Comparison of ENCODE assay signal across 13 cellular contexts in genomic region chr21:44352253-44352860, GRCh38. TPM values are rescaled to one million over a fixed set of nuclear protein-coding genes. Genes with fewer than 3 reads are reported as not detected.
DNase-seq lines count a peak whose midpoint lies in the region; ATAC-seq and TF ChIP-seq lines count a peak whose summit lies in the region.
"Had no signal": no experiment of that assay in that cellular context is flagged by ENCODE, and none has a peak within 500 bp of the region (broad histone marks: within the 10 kb centered on the region; RNA-seq: fewer than 3 reads in every experiment).

No MANE protein-coding gene starts in this region.

- DNase-seq in activated T-cell treated with anti-CD3 and anti-CD28 coated beads, Interleukin-2, amount 50 U/mL, for 72 hours: no peak
- DNase-seq in activated T-cell treated with anti-CD3 and anti-CD28 coated beads, Interleukin-2, amount 50 U/mL, for 4 hours: no peak
- no peak for DNase-seq in Peyer's patch
- no peak for DNase-seq in cerebellar nuclear complex (lab: John Stamatoyannopoulos, UW)
- no peak for DNase-seq in NCI-H510A treated with DMSO at 0.1 percent for 48 hours (lab: John Stamatoyannopoulos, UW)
- DNase-seq: esophagus squamous epithelium, mesendoderm, NCI-H1105 had no signal

- H3K9me3 ChIP-seq in Peyer's patch: no peaks in the 10 kb centered on the region
- H3K9me3 ChIP-seq: esophagus squamous epithelium, uterus had no signal

- peaks cover 0 to 16% of the 10 kb centered on the region in 2 donors for H3K27me3 ChIP-seq in Peyer's patch
- peaks cover 17% of the 10 kb centered on the region for H3K27me3 ChIP-seq in layer of hippocampus (ENCODE audit: control insufficient read depth, insufficient read depth, low read length)

- peak overlapping the region in 3 of 4 donors; percentile 12 to 77 (median 39) for H3K27ac ChIP-seq in Peyer's patch
- peak overlapping the region; percentile 46 for H3K27ac ChIP-seq in layer of hippocampus (ENCODE audit: low read depth, low read length)
- H3K27ac ChIP-seq: parathyroid adenoma, uterus had no signal

- H3K4me3 Mint-ChIP-seq in activated T-cell treated with anti-CD3 and anti-CD28 coated beads, Interleukin-2, amount 50 U/mL, for 72 hours: peak overlapping the region; percentile 64 to 66
- no peak overlapping the region for H3K4me3 Mint-ChIP-seq in activated T-cell treated with anti-CD3 and anti-CD28 coated beads, Interleukin-2, amount 50 U/mL, for 4 hours
- peak overlapping the region; percentile 64 for H3K4me3 Mint-ChIP-seq in stimulated activated memory B cell treated with anti-CD40 and anti-IgM and Interleukin-4, amounts not matched to agents 10 μg/mL and 1 μg/mL and 100 μg/mL, for 72 hours

- H3K9me3 Mint-ChIP-seq in activated T-cell treated with anti-CD3 and anti-CD28 coated beads, Interleukin-2, amount 50 U/mL, for 72 hours: no peaks in the 10 kb centered on the region
- no peaks in the 10 kb centered on the region for H3K9me3 Mint-ChIP-seq in activated T-cell treated with anti-CD3 and anti-CD28 coated beads, Interleukin-2, amount 50 U/mL, for 4 hours
- no peaks in the 10 kb centered on the region for H3K9me3 Mint-ChIP-seq in stimulated activated memory B cell treated with anti-CD40 and anti-IgM and Interleukin-4, amounts not matched to agents 10 μg/mL and 1 μg/mL and 100 μg/mL, for 72 hours

- peaks cover 52% of the 10 kb centered on the region for H3K4me1 Mint-ChIP-seq in activated T-cell treated with anti-CD3 and anti-CD28 coated beads, Interleukin-2, amount 50 U/mL, for 72 hours (ENCODE audit: low read depth)
- H3K4me1 Mint-ChIP-seq in activated T-cell treated with anti-CD3 and anti-CD28 coated beads, Interleukin-2, amount 50 U/mL, for 4 hours (ENCODE audit: low read depth): peaks cover 41% of the 10 kb centered on the region
- H3K4me1 Mint-ChIP-seq in stimulated activated memory B cell treated with anti-CD40 and anti-IgM and Interleukin-4, amounts not matched to agents 10 μg/mL and 1 μg/mL and 100 μg/mL, for 72 hours: peaks cover 45% of the 10 kb centered on the region

- TF ChIP-seq CTCF in Peyer's patch (IDR thresholded peaks at IDR 0.05): no peak

- peaks cover 0 to 2% of the 10 kb centered on the region in 2 donors for H3K36me3 Mint-ChIP-seq in activated T-cell treated with anti-CD3 and anti-CD28 coated beads, Interleukin-2, amount 50 U/mL, for 72 hours (ENCODE audit: insufficient read depth in 2 of 2)
- no peaks in the 10 kb centered on the region for H3K36me3 Mint-ChIP-seq in activated T-cell treated with anti-CD3 and anti-CD28 coated beads, Interleukin-2, amount 50 U/mL, for 4 hours (ENCODE audit: insufficient read depth)
- H3K36me3 Mint-ChIP-seq in stimulated activated memory B cell treated with anti-CD40 and anti-IgM and Interleukin-4, amounts not matched to agents 10 μg/mL and 1 μg/mL and 100 μg/mL, for 72 hours: no peaks in the 10 kb centered on the region

- H3K27me3 Mint-ChIP-seq in activated T-cell treated with anti-CD3 and anti-CD28 coated beads, Interleukin-2, amount 50 U/mL, for 72 hours (ENCODE audit: low read depth): peaks cover 12% of the 10 kb centered on the region
- H3K27me3 Mint-ChIP-seq in activated T-cell treated with anti-CD3 and anti-CD28 coated beads, Interleukin-2, amount 50 U/mL, for 4 hours (ENCODE audit: low read depth): peaks cover 18% of the 10 kb centered on the region
- peaks cover 19% of the 10 kb centered on the region for H3K27me3 Mint-ChIP-seq in stimulated activated memory B cell treated with anti-CD40 and anti-IgM and Interleukin-4, amounts not matched to agents 10 μg/mL and 1 μg/mL and 100 μg/mL, for 72 hours

- H3K4me1 ChIP-seq in Peyer's patch: peaks cover 0 to 9% (median 2%) of the 10 kb centered on the region in 4 donors
- H3K4me1 ChIP-seq: parathyroid adenoma, uterus had no signal

- H3K36me3 ChIP-seq in Peyer's patch: no peaks in the 10 kb centered on the region
- H3K36me3 ChIP-seq: esophagus squamous epithelium, uterus had no signal

- no peak for TF ChIP-seq POLR2A in Peyer's patch (IDR thresholded peaks at IDR 0.05)

- H3K27ac Mint-ChIP-seq in activated T-cell treated with anti-CD3 and anti-CD28 coated beads, Interleukin-2, amount 50 U/mL, for 72 hours: no peak overlapping the region
- H3K27ac Mint-ChIP-seq in stimulated activated memory B cell treated with anti-CD40 and anti-IgM and Interleukin-4, amounts not matched to agents 10 μg/mL and 1 μg/mL and 100 μg/mL, for 72 hours: peak overlapping the region; percentile 76

- no peak overlapping the region for H3K4me3 ChIP-seq in Peyer's patch
- H3K4me3 ChIP-seq: uterus had no signal

- ATAC-seq in activated T-cell treated with anti-CD3 and anti-CD28 coated beads, Interleukin-2, amount 50 U/mL, for 72 hours (replicated peaks in 1 of 2): peak; percentile 53 to 57
- no peak for ATAC-seq in activated T-cell treated with anti-CD3 and anti-CD28 coated beads, Interleukin-2, amount 50 U/mL, for 4 hours
- no peak for ATAC-seq in stimulated activated memory B cell treated with anti-CD40 and anti-IgM and Interleukin-4, amounts not matched to agents 10 μg/mL and 1 μg/mL and 100 μg/mL, for 72 hours
- no peak for ATAC-seq in HG03439 (IDR thresholded peaks at IDR 0.05; ENCODE audit: unreplicated experiment)

RNA-seq across cellular contexts. Expression of gene TRPM2, which starts 1.1 kb away (rescaled TPM):
- total RNA-seq in activated T-cell treated with anti-CD3 and anti-CD28 coated beads, Interleukin-2, amount 50 U/mL, for 72 hours: 1 to 10 TPM; 2.4 to 3.2 TPM
- total RNA-seq in activated T-cell treated with anti-CD3 and anti-CD28 coated beads, Interleukin-2, amount 50 U/mL, for 4 hours: 10 to 100 TPM in 1 of 3 donors, 1 to 10 TPM in 1, under 1 TPM in 1; 0.95 to 21.6 (median 2.5) TPM
- total RNA-seq in Peyer's patch: 10 to 100 TPM in 1 of 4 donors, 1 to 10 TPM in 3; 1.1 to 27.2 (median 3.3) TPM

RNA-seq across cellular contexts. Expression of gene CFAP410, which starts 13.2 kb away (rescaled TPM):
- total RNA-seq in activated T-cell treated with anti-CD3 and anti-CD28 coated beads, Interleukin-2, amount 50 U/mL, for 72 hours: 10 to 100 TPM; 14.5 to 17.2 TPM
- total RNA-seq in activated T-cell treated with anti-CD3 and anti-CD28 coated beads, Interleukin-2, amount 50 U/mL, for 4 hours: 10 to 100 TPM; 30.2 to 32.7 (median 30.5) TPM
- 10 to 100 TPM; 20.5 to 50.6 (median 39.9) TPM for total RNA-seq in Peyer's patch

RNA-seq across cellular contexts. Expression of gene PFKL, which starts 52.5 kb away (rescaled TPM):
- total RNA-seq in activated T-cell treated with anti-CD3 and anti-CD28 coated beads, Interleukin-2, amount 50 U/mL, for 72 hours: 100 to 1,000 TPM; 104 to 109 TPM
- 100 to 1,000 TPM; 102 to 122 (median 116) TPM for total RNA-seq in activated T-cell treated with anti-CD3 and anti-CD28 coated beads, Interleukin-2, amount 50 U/mL, for 4 hours
- 100 to 1,000 TPM; 192 to 404 (median 274) TPM for total RNA-seq in Peyer's patch

Comparison
In these comparisons a context has a peak if more than half of its experiments do, and no peak if none do; other contexts are left out.
1. ATAC-seq: peak in activated T-cell treated with anti-CD3 and anti-CD28 coated beads, Interleukin-2, amount 50 U/mL, for 72 hours (2 of 2); none in activated T-cell treated with anti-CD3 and anti-CD28 coated beads, Interleukin-2, amount 50 U/mL, for 4 hours (0 of 2), stimulated activated memory B cell treated with anti-CD40 and anti-IgM and Interleukin-4, amounts not matched to agents 10 μg/mL and 1 μg/mL and 100 μg/mL, for 72 hours (single experiment) and HG03439 (single experiment).